In genomic region chr4:84582988-84583870, GRCh38 we compare ENCODE assay signal across 8 cellular contexts. TPM values are rescaled to one million over a fixed set of nuclear protein-coding genes. Genes with fewer than 3 reads are reported as not detected.
DNase-seq lines count a peak whose midpoint lies in the region; ATAC-seq and TF ChIP-seq lines count a peak whose summit lies in the region.

Gene CDS1, plus strand, starts transcription at chr4:84583127. Its CDS starts 275 bp downstream, at chr4:84583402.

- H3K4me1 ChIP-seq in lung (ENCODE audit: control insufficient read depth in 2 of 2, insufficient read depth in 2 of 2, low read length in 2 of 2) (peaks cover 0 to 7% of the 10 kb centered on the region in 2 donors), stomach smooth muscle (ENCODE audit: control insufficient read depth, insufficient read depth, low read length) (peaks cover 13% of the 10 kb centered on the region)

- DNase-seq in DMS53 (lab: John Stamatoyannopoulos, UW) (peak; percentile 68), SW480 (ENCODE audit: low spot score) (peak; percentile 66), lung (ENCODE audit: low spot score) (peak; percentile 83), middle frontal gyrus (ENCODE audit: extremely low spot score, low spot score) (no peak)

- H3K9me3 Mint-ChIP-seq in dendritic cell treated with granulocyte-macrophage colony-stimulating factor and Interleukin-4, amounts not matched to agents 40 ng/mL and 50 ng/mL, for 4 days: peaks cover 11% of the 10 kb centered on the region

- peak; percentile 55 for ATAC-seq in GM19397 (IDR thresholded peaks at IDR 0.05; ENCODE audit: unreplicated experiment)
- peak; percentile 46 for ATAC-seq in HG03442 (IDR thresholded peaks at IDR 0.05; ENCODE audit: unreplicated experiment)
- ATAC-seq in lung (ENCODE audit: insufficient read depth, low FRiP score): peak; percentile 61

- peaks cover 54% of the 10 kb centered on the region for H3K27me3 Mint-ChIP-seq in dendritic cell treated with granulocyte-macrophage colony-stimulating factor and Interleukin-4, amounts not matched to agents 40 ng/mL and 50 ng/mL, for 4 days

- H3K4me1 Mint-ChIP-seq in dendritic cell treated with granulocyte-macrophage colony-stimulating factor and Interleukin-4, amounts not matched to agents 40 ng/mL and 50 ng/mL, for 4 days (ENCODE audit: low read depth): peaks cover 28% of the 10 kb centered on the region

- H3K9ac ChIP-seq in stomach smooth muscle (ENCODE audit: low read length in 2 of 2): peak within 1 kb of the TSS; percentile 31 to 46

- no peaks in the 10 kb centered on the region for H3K27me3 ChIP-seq in lung (ENCODE audit: control insufficient read depth, insufficient read depth)
- peaks cover 0 to 2% of the 10 kb centered on the region in 2 donors for H3K27me3 ChIP-seq in stomach smooth muscle (ENCODE audit: control insufficient read depth in 1 of 2, insufficient read depth in 2 of 2, low read length in 2 of 2)

- no peak for TF ChIP-seq CTCF in lung (IDR thresholded peaks at IDR 0.05; ENCODE audit: control extremely low read depth, extremely low read depth)

- H3K27ac Mint-ChIP-seq in dendritic cell treated with granulocyte-macrophage colony-stimulating factor and Interleukin-4, amounts not matched to agents 40 ng/mL and 50 ng/mL, for 4 days: peak within 1 kb of the TSS; percentile 70

- peak within 1 kb of the TSS; percentile 87 to 93 for H3K27ac ChIP-seq in lung (ENCODE audit: low read depth in 1 of 2, low read length in 1 of 2)
- H3K27ac ChIP-seq in stomach smooth muscle (ENCODE audit: low read length): no peak within 1 kb of the TSS

- intact Hi-C loops in dendritic cell treated with granulocyte-macrophage colony-stimulating factor and Interleukin-4, amounts not matched to agents 40 ng/mL and 50 ng/mL, for 4 days (cut with micrococcal nuclease): loop anchor here (5.0 kb wide), 2 partner anchors 99 to 384 kb away; partner anchors contain the start of gene WDFY3

- H3K4me3 ChIP-seq in lung (peak within 1 kb of the TSS; percentile 62), stomach smooth muscle (ENCODE audit: low read length in 2 of 2) (peak within 1 kb of the TSS; percentile 71 to 76)

- peaks cover 17% of the 10 kb centered on the region for H3K36me3 Mint-ChIP-seq in dendritic cell treated with granulocyte-macrophage colony-stimulating factor and Interleukin-4, amounts not matched to agents 40 ng/mL and 50 ng/mL, for 4 days (ENCODE audit: low read depth)

- 0 to 1% methylated on average over 69 to 88 of the region's 88 CpGs for WGBS in lung, 2 donors

- no peaks in the 10 kb centered on the region for H3K36me3 ChIP-seq in lung (ENCODE audit: control insufficient read depth in 2 of 2, insufficient read depth in 2 of 2, low read length in 2 of 2)
- no peaks in the 10 kb centered on the region for H3K36me3 ChIP-seq in stomach smooth muscle (ENCODE audit: control insufficient read depth in 2 of 2, insufficient read depth in 2 of 2, low read length in 2 of 2)

- peak within 1 kb of the TSS; percentile 84 for H3K4me3 Mint-ChIP-seq in dendritic cell treated with granulocyte-macrophage colony-stimulating factor and Interleukin-4, amounts not matched to agents 40 ng/mL and 50 ng/mL, for 4 days

- H3K9me3 ChIP-seq in lung (ENCODE audit: control insufficient read depth in 2 of 2, insufficient read depth in 1 of 2, low read length in 1 of 2): peaks cover 3% of the 10 kb centered on the region in 2 donors
- peaks cover 0 to under 1% of the 10 kb centered on the region in 2 donors for H3K9me3 ChIP-seq in stomach smooth muscle (ENCODE audit: control insufficient read depth in 2 of 2, low read length in 2 of 2)

RNA-seq across cellular contexts. Expression of gene CDS1, which starts in this region (rescaled TPM):
- 10 to 100 TPM; 21.2 to 32.7 TPM for total RNA-seq in lung
- 10 to 100 TPM; 10.7 to 16.4 TPM for polyA plus RNA-seq in lung
